In the genomic region with DNA sequence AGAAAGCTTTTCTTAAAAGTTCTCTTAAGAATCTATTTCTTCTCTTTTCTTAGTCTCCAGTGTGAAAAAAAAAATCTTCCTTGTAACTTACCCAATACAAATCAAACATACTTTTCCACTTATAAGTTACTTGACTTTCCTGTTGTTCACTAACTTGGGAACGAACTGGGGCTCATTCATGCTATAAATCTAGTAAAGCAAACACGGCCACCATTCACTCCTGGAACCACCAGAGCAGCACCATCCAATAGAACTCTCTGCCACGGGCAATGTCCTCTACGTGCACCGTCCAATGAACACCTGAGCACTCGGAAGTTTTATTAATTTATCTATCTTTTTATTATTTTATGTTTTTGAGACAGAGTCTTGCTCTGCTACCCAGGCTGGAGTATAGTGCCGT, we compare ENCODE assay signal across 25 cellular contexts. TPM values are rescaled to one million over a fixed set of nuclear protein-coding genes. Genes with fewer than 3 reads are reported as not detected.
DNase-seq lines count a peak whose midpoint lies in the region; ATAC-seq, FAIRE-seq and TF ChIP-seq lines count a peak whose summit lies in the region.
"Had no signal": no experiment of that assay in that cellular context is flagged by ENCODE, and none has a peak within 500 bp of the region (broad histone marks: within the 10 kb centered on the region; RNA-seq: fewer than 3 reads in every experiment).

No MANE protein-coding gene starts in this region.

- H3K4me3 Mint-ChIP-seq in activated T-helper 17 cell treated with anti-CD3 and anti-CD28 coated beads, Interleukin-2, amount 50 U/mL, for 72 hours, result no peak overlapping the region
- no peak overlapping the region for H3K4me3 Mint-ChIP-seq in natural killer cell treated with Interleukin-12 subunit alpha and Interleukin-12 subunit beta and Interleukin-15 and Interleukin-18, amount 100 ng/mL, for 72 hours
- H3K4me3 Mint-ChIP-seq: activated CD8-positive, alpha-beta memory T cell treated with anti-CD3 and anti-CD28 coated beads, Interleukin-2, amount 10 ng/mL, durations not matched to agents 7 days and 5 days; neural crest cell had no signal

- H3K27me3 Mint-ChIP-seq in activated T-helper 17 cell treated with anti-CD3 and anti-CD28 coated beads, Interleukin-2, amount 50 U/mL, for 72 hours, result no peaks in the 10 kb centered on the region
- H3K27me3 Mint-ChIP-seq in natural killer cell treated with Interleukin-12 subunit alpha and Interleukin-12 subunit beta and Interleukin-15 and Interleukin-18, amount 100 ng/mL, for 72 hours, result no peaks in the 10 kb centered on the region
- H3K27me3 Mint-ChIP-seq: activated CD8-positive, alpha-beta memory T cell treated with anti-CD3 and anti-CD28 coated beads, Interleukin-2, amount 10 ng/mL, durations not matched to agents 7 days and 5 days had no signal

- H3K27ac Mint-ChIP-seq in activated T-helper 17 cell treated with anti-CD3 and anti-CD28 coated beads, Interleukin-2, amount 50 U/mL, for 72 hours, result peak overlapping the region; percentile 81
- H3K27ac Mint-ChIP-seq in natural killer cell treated with Interleukin-12 subunit alpha and Interleukin-12 subunit beta and Interleukin-15 and Interleukin-18, amount 100 ng/mL, for 72 hours, result no peak overlapping the region
- H3K27ac Mint-ChIP-seq: activated CD8-positive, alpha-beta memory T cell treated with anti-CD3 and anti-CD28 coated beads, Interleukin-2, amount 10 ng/mL, durations not matched to agents 7 days and 5 days; activated T-helper 2 cell treated with anti-CD3 and anti-CD28 coated beads, Interferon-gamma antibody, Interleukin-2, Interleukin-4, amounts not matched to agents 10 μg/mL and 5 μg/mL and 100 μg/mL, durations not matched to agents 14 hours and 24 hours and 36 hours had no signal

- no peaks in the 10 kb centered on the region for H3K9me3 Mint-ChIP-seq in activated T-helper 17 cell treated with anti-CD3 and anti-CD28 coated beads, Interleukin-2, amount 50 U/mL, for 72 hours
- H3K9me3 Mint-ChIP-seq in natural killer cell treated with Interleukin-12 subunit alpha and Interleukin-12 subunit beta and Interleukin-15 and Interleukin-18, amount 100 ng/mL, for 72 hours, result no peaks in the 10 kb centered on the region
- H3K9me3 Mint-ChIP-seq: activated T-helper 2 cell treated with anti-CD3 and anti-CD28 coated beads, Interferon-gamma antibody, Interleukin-2, Interleukin-4, amounts not matched to agents 10 μg/mL and 5 μg/mL and 100 μg/mL, durations not matched to agents 14 hours and 24 hours and 36 hours; neural crest cell had no signal

- no peak for ATAC-seq in activated T-helper 17 cell treated with anti-CD3 and anti-CD28 coated beads, Interleukin-2, amount 50 U/mL, for 72 hours (replicated peaks)
- peak; percentile 77 for ATAC-seq in left colon
- no peak for ATAC-seq in natural killer cell treated with Interleukin-12 subunit alpha and Interleukin-12 subunit beta and Interleukin-15 and Interleukin-18, amount 100 ng/mL, for 72 hours
- ATAC-seq: activated CD4-positive, CD25-positive, alpha-beta regulatory T cell treated with anti-CD3 and anti-CD28 coated beads, Interleukin-2, amount 50 U/mL, for 24 hours; activated CD8-positive, alpha-beta memory T cell treated with anti-CD3 and anti-CD28 coated beads, Interleukin-2, amount 10 ng/mL, durations not matched to agents 7 days and 5 days; foreskin keratinocyte; SK-N-SH treated with all-trans-retinoic acid at 6 μM for 48 hours had no signal

- H3K4me3 ChIP-seq in LNCaP clone FGC (ENCODE audit: low read depth, low read length), result peak overlapping the region; percentile 0; the same call in 1 of the 2 replicates
- H3K4me3 ChIP-seq: adrenal gland, breast epithelium, psoas muscle had no signal

- no peak for TF ChIP-seq POLR2A in H54 (IDR thresholded peaks at IDR 0.05; ENCODE audit: low read depth, low read length)

- TF ChIP-seq CTCF in LNCaP clone FGC (IDR thresholded peaks at IDR 0.05; ENCODE audit: control insufficient read depth, extremely low read depth, insufficient read depth), result no peak

- peaks cover 34% of the 10 kb centered on the region for H3K4me1 Mint-ChIP-seq in activated T-helper 17 cell treated with anti-CD3 and anti-CD28 coated beads, Interleukin-2, amount 50 U/mL, for 72 hours
- peaks cover 5 to 18% of the 10 kb centered on the region in 2 donors for H3K4me1 Mint-ChIP-seq in natural killer cell treated with Interleukin-12 subunit alpha and Interleukin-12 subunit beta and Interleukin-15 and Interleukin-18, amount 100 ng/mL, for 72 hours (ENCODE audit: low read depth in 2 of 2)

- peak; percentile 56 for DNase-seq in LNCaP clone FGC (ENCODE audit: low read depth)
- no peak for DNase-seq in left colon
- DNase-seq in renal cortical epithelial cell (ENCODE audit: low read depth), result peak; percentile 82
- no peak for DNase-seq in NCI-H1092 treated with DMSO at 0.1 percent for 48 hours (lab: John Stamatoyannopoulos, UW)
- DNase-seq in H54 (ENCODE audit: insufficient read length, low spot score), result no peak
- no peak for DNase-seq in COLO668 (lab: John Stamatoyannopoulos, UW; ENCODE audit: unreplicated experiment)
- no peak for DNase-seq in natural killer cell treated with Interleukin-12 subunit alpha and Interleukin-12 subunit beta and Interleukin-15 and Interleukin-18, amount 100 ng/mL, for 72 hours (ENCODE audit: low spot score)
- DNase-seq: activated CD8-positive, alpha-beta memory T cell treated with anti-CD3 and anti-CD28 coated beads, Interleukin-2, amount 10 ng/mL, durations not matched to agents 7 days and 5 days; adrenal gland; foreskin keratinocyte; H7; islet precursor cell; mesendoderm; NCI-H1694; psoas muscle; T1000 had no signal

- FAIRE-seq in H54 (lab: Jason Lieb, UNC), result no peak
- FAIRE-seq: endothelial cell of umbilical vein, urothelium cell line had no signal

- peaks cover 99% of the 10 kb centered on the region for H3K36me3 Mint-ChIP-seq in activated T-helper 17 cell treated with anti-CD3 and anti-CD28 coated beads, Interleukin-2, amount 50 U/mL, for 72 hours (ENCODE audit: low read depth)
- peaks cover 36% of the 10 kb centered on the region for H3K36me3 Mint-ChIP-seq in natural killer cell treated with Interleukin-12 subunit alpha and Interleukin-12 subunit beta and Interleukin-15 and Interleukin-18, amount 100 ng/mL, for 72 hours

- intact Hi-C loops in left colon (cut with DNase I, micrococcal nuclease), result no loop called here

RNA-seq across cellular contexts. Expression of a gene that starts 20.7 kb away (rescaled TPM):
- 100 to 1,000 TPM; 109 to 117 TPM for total RNA-seq in activated T-helper 17 cell treated with anti-CD3 and anti-CD28 coated beads, Interleukin-2, amount 50 U/mL, for 72 hours
- total RNA-seq in left colon, result 10 to 100 TPM; 49.9 to 56.5 TPM
- 21.9 and 85.4 TPM in 2 replicates for total RNA-seq in renal cortical epithelial cell
- 10 to 100 TPM; 96.2 to 98.4 TPM for total RNA-seq in natural killer cell treated with Interleukin-12 subunit alpha and Interleukin-12 subunit beta and Interleukin-15 and Interleukin-18, amount 100 ng/mL, for 72 hours

RNA-seq across cellular contexts. Expression of a gene that starts 23.0 kb away (rescaled TPM):
- 10 to 100 TPM in 1 of 2 donors, 1 to 10 TPM in 1; 7.5 to 14.8 TPM for total RNA-seq in activated T-helper 17 cell treated with anti-CD3 and anti-CD28 coated beads, Interleukin-2, amount 50 U/mL, for 72 hours
- not detected for total RNA-seq in left colon
- total RNA-seq in renal cortical epithelial cell, result 0.10 TPM in 1 of 2 replicates, not detected in the other
- total RNA-seq in natural killer cell treated with Interleukin-12 subunit alpha and Interleukin-12 subunit beta and Interleukin-15 and Interleukin-18, amount 100 ng/mL, for 72 hours, result under 1 TPM; 0.21 to 0.75 TPM
- total RNA-seq: adrenal gland, breast epithelium, Daoy, endothelial cell of umbilical vein, neural crest cell had no signal

RNA-seq across cellular contexts. Expression of a gene that starts 24.5 kb away (rescaled TPM):
- under 1 TPM in 1 of 2 donors, not detected in 1; 0.11 TPM for total RNA-seq in activated T-helper 17 cell treated with anti-CD3 and anti-CD28 coated beads, Interleukin-2, amount 50 U/mL, for 72 hours
- 10 to 100 TPM; 18.9 to 28.5 TPM for total RNA-seq in left colon
- 14.1 and 14.4 TPM in 2 replicates for total RNA-seq in renal cortical epithelial cell
- under 1 TPM; 0.05 to 0.64 TPM for total RNA-seq in natural killer cell treated with Interleukin-12 subunit alpha and Interleukin-12 subunit beta and Interleukin-15 and Interleukin-18, amount 100 ng/mL, for 72 hours
- total RNA-seq: activated T-helper 2 cell treated with anti-CD3 and anti-CD28 coated beads, Interferon-gamma antibody, Interleukin-2, Interleukin-4, amounts not matched to agents 10 μg/mL and 5 μg/mL and 100 μg/mL, durations not matched to agents 14 hours and 24 hours and 36 hours; endothelial cell of umbilical vein; H7; neural crest cell had no signal

RNA-seq across cellular contexts. Expression of a gene that starts 27.4 kb away (rescaled TPM):
- 10 to 100 TPM in 1 of 2 donors, 1 to 10 TPM in 1; 6.5 to 13.5 TPM for total RNA-seq in activated T-helper 17 cell treated with anti-CD3 and anti-CD28 coated beads, Interleukin-2, amount 50 U/mL, for 72 hours
- total RNA-seq in left colon (under 1 TPM in 1 of 2 donors, not detected in 1; 0.22 TPM), renal cortical epithelial cell (not detected in 2 replicates)
- 1 to 10 TPM in 1 of 2 donors, under 1 TPM in 1; 0.52 to 1.4 TPM for total RNA-seq in natural killer cell treated with Interleukin-12 subunit alpha and Interleukin-12 subunit beta and Interleukin-15 and Interleukin-18, amount 100 ng/mL, for 72 hours
- total RNA-seq: breast epithelium, Daoy, endothelial cell of umbilical vein, foreskin keratinocyte had no signal

RNA-seq across cellular contexts. Expression of a gene that starts 50.9 kb away (rescaled TPM):
- total RNA-seq in activated T-helper 17 cell treated with anti-CD3 and anti-CD28 coated beads, Interleukin-2, amount 50 U/mL, for 72 hours, result 1 to 10 TPM; 8.0 to 9.0 TPM
- 10 to 100 TPM; 10.1 to 12.4 TPM for total RNA-seq in left colon
- 0.87 and 3.0 TPM in 2 replicates for total RNA-seq in renal cortical epithelial cell
- total RNA-seq in natural killer cell treated with Interleukin-12 subunit alpha and Interleukin-12 subunit beta and Interleukin-15 and Interleukin-18, amount 100 ng/mL, for 72 hours, result 10 to 100 TPM in 1 of 2 donors, 1 to 10 TPM in 1; 9.8 to 16.2 TPM

Comparison
In these comparisons a context has a peak if more than half of its experiments do, and no peak if none do; other contexts are left out.
1. DNase-seq: peak in LNCaP clone FGC (single experiment) and renal cortical epithelial cell (single experiment); none in left colon (0 of 2), NCI-H1092 treated with DMSO at 0.1 percent for 48 hours (single experiment), H54 (single experiment), COLO668 (single experiment) and natural killer cell treated with Interleukin-12 subunit alpha and Interleukin-12 subunit beta and Interleukin-15 and Interleukin-18, amount 100 ng/mL, for 72 hours (single experiment).